ENCODE assay signal across 8 cellular contexts in genomic region chr20:33995053-33995816, GRCh38. TPM values are rescaled to one million over a fixed set of nuclear protein-coding genes. Genes with fewer than 3 reads are reported as not detected.
A peak's percentile ranks its signal among the peaks of the same experiment; 100 is the strongest.
DNase-seq lines count a peak whose midpoint lies in the region; ATAC-seq and TF ChIP-seq lines count a peak whose summit lies in the region.

No MANE protein-coding gene starts in this region.

- TF ChIP-seq CTCF in GM12875 (IDR thresholded peaks at IDR 0.05; ENCODE audit: borderline replicate concordance, insufficient read depth, low read depth, low read length) (no peak), OCI-LY3 (IDR thresholded peaks at IDR 0.05; ENCODE audit: low read depth, low read length) (no peak), neural progenitor cell (IDR thresholded peaks at IDR 0.05) (no peak)

- H3K4me2 ChIP-seq in OCI-LY3 (ENCODE audit: low read length) = peak overlapping the region; percentile 89
- peak overlapping the region; percentile 82 for H3K4me2 ChIP-seq in neural progenitor cell

- H3K36me3 Mint-ChIP-seq in effector memory CD8-positive, alpha-beta T cell (ENCODE audit: insufficient read depth) = peaks cover 34% of the 10 kb centered on the region
- H3K36me3 Mint-ChIP-seq in neural progenitor cell = peaks cover 15% of the 10 kb centered on the region

- H3K27ac ChIP-seq in OCI-LY3 (ENCODE audit: low read length) = no peak overlapping the region
- no peak overlapping the region for H3K27ac ChIP-seq in neural progenitor cell

- peaks cover 63 to 65% of the 10 kb centered on the region in 2 donors for H3K4me1 Mint-ChIP-seq in effector memory CD8-positive, alpha-beta T cell (ENCODE audit: low read depth in 2 of 2)
- peaks cover 43% of the 10 kb centered on the region for H3K4me1 Mint-ChIP-seq in neural progenitor cell

- H3K4me3 Mint-ChIP-seq in effector memory CD8-positive, alpha-beta T cell = peak overlapping the region; percentile 92 to 95
- peak overlapping the region; percentile 97 for H3K4me3 Mint-ChIP-seq in neural progenitor cell

- H3K27me3 ChIP-seq in OCI-LY3 (ENCODE audit: low read depth, low read length) (no peaks in the 10 kb centered on the region), neural progenitor cell (no peaks in the 10 kb centered on the region)

- H3K9me3 ChIP-seq in OCI-LY3 (ENCODE audit: insufficient read depth, low read length) (no peaks in the 10 kb centered on the region), neural progenitor cell (ENCODE audit: low read depth) (no peaks in the 10 kb centered on the region)

- H3K27ac Mint-ChIP-seq in effector memory CD8-positive, alpha-beta T cell = peak overlapping the region; percentile 96 to 98
- peak overlapping the region; percentile 43 for H3K27ac Mint-ChIP-seq in neural progenitor cell

- H3K79me2 ChIP-seq in OCI-LY3 (ENCODE audit: low read length) (peaks cover 76% of the 10 kb centered on the region), neural progenitor cell (ENCODE audit: low read depth) (peaks cover 79% of the 10 kb centered on the region)

- DNase-seq in effector memory CD8-positive, alpha-beta T cell = no peak
- DNase-seq in neural progenitor cell (ENCODE audit: low spot score) = peak; percentile 22
- DNase-seq in activated CD4-positive, CD25-positive, alpha-beta regulatory T cell treated with anti-CD3 and anti-CD28 coated beads, Interleukin-2, amount 50 U/mL, for 72 hours = no peak

- no peaks in the 10 kb centered on the region for H3K9me3 Mint-ChIP-seq in effector memory CD8-positive, alpha-beta T cell
- H3K9me3 Mint-ChIP-seq in neural progenitor cell = no peaks in the 10 kb centered on the region

- H3K4me3 ChIP-seq in GM12875 (ENCODE audit: low read depth, low read length) (peak overlapping the region; percentile 70), OCI-LY3 (ENCODE audit: low read length) (peak overlapping the region; percentile 86), neural progenitor cell (peak overlapping the region; percentile 97)

- no peak overlapping the region for H2AFZ ChIP-seq in OCI-LY3 (ENCODE audit: low read depth, low read length)
- no peak overlapping the region for H2AFZ ChIP-seq in neural progenitor cell (replicated peaks)

- H3K36me3 ChIP-seq in OCI-LY3 (replicated peaks; ENCODE audit: low read depth, low read length) = peaks cover 15% of the 10 kb centered on the region
- no peaks in the 10 kb centered on the region for H3K36me3 ChIP-seq in neural progenitor cell

- no peak for ATAC-seq in effector memory CD8-positive, alpha-beta T cell (replicated peaks)
- ATAC-seq in GM19395 (IDR thresholded peaks at IDR 0.05; ENCODE audit: unreplicated experiment) = no peak
- ATAC-seq in GM19467 (IDR thresholded peaks at IDR 0.05; ENCODE audit: unreplicated experiment) = no peak
- no peak for ATAC-seq in HG02970 (IDR thresholded peaks at IDR 0.05; ENCODE audit: low FRiP score, unreplicated experiment)

- peaks cover 56% of the 10 kb centered on the region for H4K20me1 ChIP-seq in OCI-LY3 (ENCODE audit: insufficient read depth, low read length)
- H4K20me1 ChIP-seq in neural progenitor cell (ENCODE audit: low read depth) = peaks cover 57% of the 10 kb centered on the region

- no peaks in the 10 kb centered on the region for H3K27me3 Mint-ChIP-seq in effector memory CD8-positive, alpha-beta T cell
- H3K27me3 Mint-ChIP-seq in neural progenitor cell (ENCODE audit: insufficient read depth, low read depth) = peaks cover 6% of the 10 kb centered on the region

- peaks cover 24% of the 10 kb centered on the region for H3K4me1 ChIP-seq in OCI-LY3 (ENCODE audit: low read length)
- peaks cover 29% of the 10 kb centered on the region for H3K4me1 ChIP-seq in neural progenitor cell

- peaks cover 14% of the 10 kb centered on the region for H3F3A ChIP-seq in neural progenitor cell (ENCODE audit: low read depth)

- H3K9ac ChIP-seq in OCI-LY3 (ENCODE audit: low read length) (peak overlapping the region; percentile 94), neural progenitor cell (peak overlapping the region; percentile 96)

RNA-seq across cellular contexts. Expression of gene RALY, which starts 1.5 kb away (rescaled TPM):
- 102 and 178 TPM in 2 replicates for total RNA-seq in neural progenitor cell (ENCODE audit: low replicate concordance)
